Comparison of ENCODE assay signal across 7 cellular contexts in the genomic region with DNA sequence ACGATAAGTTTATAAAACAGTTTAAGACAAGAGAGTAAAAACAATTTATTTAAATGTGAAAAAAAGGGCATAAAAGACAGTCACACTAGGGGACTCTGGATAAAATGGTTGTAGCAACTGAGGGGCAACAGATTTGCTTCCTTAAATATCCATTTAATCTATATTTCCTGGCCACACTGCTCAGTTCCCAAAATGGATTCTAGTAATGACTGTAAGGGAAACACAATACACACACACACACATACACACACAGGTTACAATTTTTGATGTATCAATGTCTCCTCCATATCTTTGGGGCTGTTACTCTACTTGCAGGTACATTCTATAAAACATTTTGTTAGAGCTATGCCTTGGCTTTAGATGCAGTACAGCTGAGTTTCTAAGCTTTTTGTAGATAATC. TPM values are rescaled to one million over a fixed set of nuclear protein-coding genes. Genes with fewer than 3 reads are reported as not detected.
DNase-seq lines count a peak whose midpoint lies in the region; ATAC-seq, FAIRE-seq and TF ChIP-seq lines count a peak whose summit lies in the region.
"Not testable (repeated sequence)": the region's sequence is repeated elsewhere in the genome, so short reads cannot be mapped to it uniquely, and the experiment has no call there.

No MANE protein-coding gene starts in this region.

- CTCF ChIA-PET in activated CD4-positive, alpha-beta T cell treated with anti-CD3 and anti-CD28 coated beads, Interleukin-2, amount 10 ng/mL, durations not matched to agents 7 days and 5 days (lab: Charles Lee) = interaction anchor here (0.6 kb wide), 1 partner anchor 56 kb away, joined by 3 read pairs; no protein-coding TSS in a partner anchor

- peak overlapping the region; percentile 87; the same call in 1 of the 2 replicates for H3K4me3 ChIP-seq in OCI-LY3 (ENCODE audit: low read length)
- H3K4me3 ChIP-seq in astrocyte (ENCODE audit: insufficient read depth, low read depth, low read length); esophagus muscularis mucosa: not testable (repeated sequence)

- WGBS in esophagus muscularis mucosa = 91% methylated on average over 1 of the region's 1 CpG

- ATAC-seq in stimulated activated memory B cell treated with anti-CD40 and anti-IgM and Interleukin-4, amounts not matched to agents 10 μg/mL and 1 μg/mL and 100 μg/mL, for 72 hours = not testable (repeated sequence)

- H3K36me3 ChIP-seq in OCI-LY3 (replicated peaks; ENCODE audit: low read depth, low read length); astrocyte (ENCODE audit: insufficient read depth, low read length); esophagus muscularis mucosa: not testable (repeated sequence)

- peak overlapping the region; percentile 99 for H3K27ac Mint-ChIP-seq in activated CD4-positive, alpha-beta T cell treated with anti-CD3 and anti-CD28 coated beads, Interleukin-2, amount 10 ng/mL, durations not matched to agents 7 days and 5 days
- H3K27ac Mint-ChIP-seq in astrocyte (ENCODE audit: unreplicated experiment) = not testable (repeated sequence)
- H3K27ac Mint-ChIP-seq in nephron = peak overlapping the region in 2 of 3 experiments; percentile 92 to 97
- peak overlapping the region; percentile 97 for H3K27ac Mint-ChIP-seq in stimulated activated memory B cell treated with anti-CD40 and anti-IgM and Interleukin-4, amounts not matched to agents 10 μg/mL and 1 μg/mL and 100 μg/mL, for 72 hours

- not testable (repeated sequence) for H3K36me3 Mint-ChIP-seq in activated CD4-positive, alpha-beta T cell treated with anti-CD3 and anti-CD28 coated beads, Interleukin-2, amount 10 ng/mL, durations not matched to agents 7 days and 5 days (ENCODE audit: low read depth); astrocyte (ENCODE audit: low read depth, unreplicated experiment); nephron (ENCODE audit: low read depth); stimulated activated memory B cell treated with anti-CD40 and anti-IgM and Interleukin-4, amounts not matched to agents 10 μg/mL and 1 μg/mL and 100 μg/mL, for 72 hours

- H3K79me2 ChIP-seq in OCI-LY3 (ENCODE audit: low read length) = peaks cover 20% of the 10 kb centered on the region
- peaks cover 19% of the 10 kb centered on the region for H3K79me2 ChIP-seq in astrocyte (ENCODE audit: insufficient read depth, low read length)

- TF ChIP-seq POLR2A in esophagus muscularis mucosa (IDR thresholded peaks at IDR 0.05; ENCODE audit: low read depth) = not testable (repeated sequence)

- peak overlapping the region; percentile 88 for H3K4me2 ChIP-seq in OCI-LY3 (ENCODE audit: low read length)
- H3K4me2 ChIP-seq in astrocyte (ENCODE audit: low read length) = not testable (repeated sequence)

- peaks cover 18% of the 10 kb centered on the region for H3K27me3 Mint-ChIP-seq in activated CD4-positive, alpha-beta T cell treated with anti-CD3 and anti-CD28 coated beads, Interleukin-2, amount 10 ng/mL, durations not matched to agents 7 days and 5 days
- H3K27me3 Mint-ChIP-seq in astrocyte (ENCODE audit: low read depth, unreplicated experiment); stimulated activated memory B cell treated with anti-CD40 and anti-IgM and Interleukin-4, amounts not matched to agents 10 μg/mL and 1 μg/mL and 100 μg/mL, for 72 hours: not testable (repeated sequence)
- peaks cover 13% of the 10 kb centered on the region for H3K27me3 Mint-ChIP-seq in nephron (ENCODE audit: low read depth)

- H3K9me3 Mint-ChIP-seq in activated CD4-positive, alpha-beta T cell treated with anti-CD3 and anti-CD28 coated beads, Interleukin-2, amount 10 ng/mL, durations not matched to agents 7 days and 5 days; astrocyte (ENCODE audit: unreplicated experiment); nephron; stimulated activated memory B cell treated with anti-CD40 and anti-IgM and Interleukin-4, amounts not matched to agents 10 μg/mL and 1 μg/mL and 100 μg/mL, for 72 hours: not testable (repeated sequence)

- peak overlapping the region; percentile 85 for H3K4me3 Mint-ChIP-seq in activated CD4-positive, alpha-beta T cell treated with anti-CD3 and anti-CD28 coated beads, Interleukin-2, amount 10 ng/mL, durations not matched to agents 7 days and 5 days
- H3K4me3 Mint-ChIP-seq in astrocyte (ENCODE audit: unreplicated experiment); stimulated activated memory B cell treated with anti-CD40 and anti-IgM and Interleukin-4, amounts not matched to agents 10 μg/mL and 1 μg/mL and 100 μg/mL, for 72 hours: not testable (repeated sequence)
- peak overlapping the region; percentile 36 to 96 (median 96) for H3K4me3 Mint-ChIP-seq in nephron

- H2AFZ ChIP-seq in OCI-LY3 (ENCODE audit: low read depth, low read length); astrocyte (ENCODE audit: low read depth, low read length): not testable (repeated sequence)

- intact Hi-C loops in esophagus muscularis mucosa (cut with DNase I) = loop anchor here (2.0 to 10.0 kb wide), 4 partner anchors 116 to 701 kb away; no protein-coding TSS in a partner anchor

- not testable (repeated sequence) for TF ChIP-seq EP300 in esophagus muscularis mucosa (IDR thresholded peaks at IDR 0.05)

- H3K4me1 ChIP-seq in OCI-LY3 (ENCODE audit: low read length) = peaks cover 35% of the 10 kb centered on the region
- H3K4me1 ChIP-seq in astrocyte (ENCODE audit: insufficient read depth, low read length) = peaks cover 24% of the 10 kb centered on the region
- peaks cover 17 to 23% (median 20%) of the 10 kb centered on the region in 4 donors for H3K4me1 ChIP-seq in esophagus muscularis mucosa

- H4K20me1 ChIP-seq in OCI-LY3 (ENCODE audit: insufficient read depth, low read length) (peaks cover 16% of the 10 kb centered on the region), astrocyte (ENCODE audit: insufficient read depth, low read length) (peaks cover 19% of the 10 kb centered on the region)

- not testable (repeated sequence) for H3K9ac ChIP-seq in OCI-LY3 (ENCODE audit: low read length); astrocyte (ENCODE audit: low read length)

- not testable (repeated sequence) for DNase-seq in activated CD4-positive, alpha-beta T cell treated with anti-CD3 and anti-CD28 coated beads, Interleukin-2, amount 10 ng/mL, durations not matched to agents 7 days and 5 days; astrocyte (ENCODE audit: low read depth); esophagus muscularis mucosa (ENCODE audit: extremely low spot score)

- not testable (repeated sequence) for H3K27ac ChIP-seq in OCI-LY3 (ENCODE audit: low read length); astrocyte (ENCODE audit: low read depth, low read length)
- peak overlapping the region; percentile 95 to 99 (median 96) for H3K27ac ChIP-seq in esophagus muscularis mucosa (replicated peaks in 1 of 4)

- H3K9me3 ChIP-seq in OCI-LY3 (ENCODE audit: insufficient read depth, low read length); astrocyte (ENCODE audit: insufficient read depth, low read depth, low read length); esophagus muscularis mucosa: not testable (repeated sequence)

- POLR2A ChIA-PET in activated CD4-positive, alpha-beta T cell treated with anti-CD3 and anti-CD28 coated beads, Interleukin-2, amount 10 ng/mL, durations not matched to agents 7 days and 5 days (lab: Charles Lee) = not testable (repeated sequence)

- peaks cover 13% of the 10 kb centered on the region for H3K4me1 Mint-ChIP-seq in activated CD4-positive, alpha-beta T cell treated with anti-CD3 and anti-CD28 coated beads, Interleukin-2, amount 10 ng/mL, durations not matched to agents 7 days and 5 days
- H3K4me1 Mint-ChIP-seq in astrocyte (ENCODE audit: low read depth, unreplicated experiment) (peaks cover 14% of the 10 kb centered on the region), nephron (peaks cover 22% of the 10 kb centered on the region)
- peaks cover 23% of the 10 kb centered on the region for H3K4me1 Mint-ChIP-seq in stimulated activated memory B cell treated with anti-CD40 and anti-IgM and Interleukin-4, amounts not matched to agents 10 μg/mL and 1 μg/mL and 100 μg/mL, for 72 hours

- not testable (repeated sequence) for TF ChIP-seq CTCF in OCI-LY3 (IDR thresholded peaks at IDR 0.05; ENCODE audit: low read depth, low read length); astrocyte (IDR thresholded peaks at IDR 0.05; ENCODE audit: insufficient read depth, low read depth, low read length); esophagus muscularis mucosa (IDR thresholded peaks at IDR 0.05); nephron (IDR thresholded peaks at IDR 0.05; ENCODE audit: unreplicated experiment in 3 of 3)

- H3K27me3 ChIP-seq in OCI-LY3 (ENCODE audit: low read depth, low read length) = peaks cover 33% of the 10 kb centered on the region
- not testable (repeated sequence) for H3K27me3 ChIP-seq in astrocyte (ENCODE audit: insufficient read depth, low read length); esophagus muscularis mucosa

- FAIRE-seq in G401.6 (lab: Jason Lieb, UNC) = peak; percentile 37
- peak; percentile 60 for FAIRE-seq in astrocyte (lab: Jason Lieb, UNC)

RNA-seq across cellular contexts. Expression of a gene that starts 4.8 kb away (rescaled TPM):
- total RNA-seq in activated CD4-positive, alpha-beta T cell treated with anti-CD3 and anti-CD28 coated beads, Interleukin-2, amount 10 ng/mL, durations not matched to agents 7 days and 5 days = 10 to 100 TPM; 18.4 to 19.6 TPM
- total RNA-seq in astrocyte (15.5 and 19.2 TPM in 2 replicates), esophagus muscularis mucosa (10 to 100 TPM; 15.0 to 23.7 (median 18.2) TPM)
